19 cellular contexts compared by ENCODE assay signal in the genomic region with DNA sequence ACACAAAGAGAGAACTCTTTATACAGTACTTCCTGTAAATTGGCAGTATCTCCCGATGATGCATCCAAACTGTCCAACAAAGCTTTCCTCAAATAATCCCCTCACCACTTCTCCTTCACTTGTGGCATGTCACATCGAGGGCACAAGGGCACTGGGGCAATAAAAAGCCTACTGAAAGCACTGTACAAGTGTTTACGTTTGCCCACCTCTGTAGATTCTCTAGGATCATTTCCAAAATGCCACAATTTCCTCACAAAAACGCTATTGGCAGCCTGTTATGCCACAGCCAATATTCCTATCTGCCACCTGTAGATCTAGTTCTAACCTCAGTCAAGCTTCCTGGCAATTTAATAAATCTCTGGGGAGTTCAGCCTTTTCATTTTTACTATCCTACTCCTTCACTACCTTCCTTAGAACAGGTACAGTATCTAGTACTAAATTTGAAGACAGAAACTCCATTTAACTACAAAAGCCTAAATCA.
"Had no signal": no experiment of that assay in that cellular context is flagged by ENCODE, and none has a peak within 500 bp of the region (broad histone marks: within the 10 kb centered on the region; RNA-seq: fewer than 3 reads in every experiment).

No MANE protein-coding gene starts in this region.

- ATAC-seq: gastroesophageal sphincter, psoas muscle, sciatic nerve, WTC11 had no signal

- H3K27ac ChIP-seq: psoas muscle, thoracic aorta had no signal

- H3K9me3 ChIP-seq: gastroesophageal sphincter, psoas muscle, spleen, thoracic aorta had no signal

- H3K4me3 Mint-ChIP-seq: activated CD4-positive, alpha-beta T cell treated with anti-CD3 and anti-CD28 coated beads, Interleukin-2, amount 10 ng/mL, durations not matched to agents 7 days and 5 days; naive B cell; stimulated activated naive CD8-positive, alpha-beta T cell treated with anti-CD3 and anti-CD28 coated beads, Interleukin-15, Interleukin-2, amounts not matched to agents 100 ng/mL and 50 ng/mL, for 24 hours; WTC11 had no signal

- H3K9me3 Mint-ChIP-seq: activated CD4-positive, alpha-beta T cell treated with anti-CD3 and anti-CD28 coated beads, Interleukin-2, amount 10 ng/mL, durations not matched to agents 7 days and 5 days; naive B cell; stimulated activated naive CD8-positive, alpha-beta T cell treated with anti-CD3 and anti-CD28 coated beads, Interleukin-15, Interleukin-2, amounts not matched to agents 100 ng/mL and 50 ng/mL, for 24 hours; WTC11 had no signal

- DNase-seq: activated CD4-positive, alpha-beta T cell treated with anti-CD3 and anti-CD28 coated beads, Interleukin-2, amount 10 ng/mL, durations not matched to agents 7 days and 5 days; activated naive CD4-positive, alpha-beta T cell; caudate nucleus; cortex of kidney; effector memory CD4-positive, alpha-beta T cell; hippocampal formation; kidney glomerular epithelial cell; naive B cell; occipital lobe; psoas muscle; spleen; stimulated activated CD4-positive, alpha-beta T cell treated with anti-CD3 and anti-CD28 coated beads, Interleukin-2, amount 100 ng/mL, for 24 hours; T-helper 1 cell had no signal

- H3K4me1 Mint-ChIP-seq: naive B cell had no signal

- H3K27me3 ChIP-seq: gastroesophageal sphincter, spleen had no signal

- H3K4me1 ChIP-seq: gastroesophageal sphincter, psoas muscle, spleen had no signal

- H3K27me3 Mint-ChIP-seq: activated CD4-positive, alpha-beta T cell treated with anti-CD3 and anti-CD28 coated beads, Interleukin-2, amount 10 ng/mL, durations not matched to agents 7 days and 5 days; naive B cell; stimulated activated naive CD8-positive, alpha-beta T cell treated with anti-CD3 and anti-CD28 coated beads, Interleukin-15, Interleukin-2, amounts not matched to agents 100 ng/mL and 50 ng/mL, for 24 hours had no signal

- H3K4me3 ChIP-seq: gastroesophageal sphincter, lung, psoas muscle, spleen, thoracic aorta had no signal

- H3K27ac Mint-ChIP-seq: activated CD4-positive, alpha-beta T cell treated with anti-CD3 and anti-CD28 coated beads, Interleukin-2, amount 10 ng/mL, durations not matched to agents 7 days and 5 days; stimulated activated naive CD8-positive, alpha-beta T cell treated with anti-CD3 and anti-CD28 coated beads, Interleukin-15, Interleukin-2, amounts not matched to agents 100 ng/mL and 50 ng/mL, for 24 hours; WTC11 had no signal
